In genomic region chr5:157130933-157131332, GRCh38 we compare ENCODE assay signal across 12 cellular contexts. TPM values are rescaled to one million over a fixed set of nuclear protein-coding genes. Genes with fewer than 3 reads are reported as not detected.
DNase-seq lines count a peak whose midpoint lies in the region; ATAC-seq and TF ChIP-seq lines count a peak whose summit lies in the region.
"Had no signal": no experiment of that assay in that cellular context is flagged by ENCODE, and none has a peak within 500 bp of the region (broad histone marks: within the 10 kb centered on the region; RNA-seq: fewer than 3 reads in every experiment).

No MANE protein-coding gene starts in this region.

- no peaks in the 10 kb centered on the region for H3K9me3 ChIP-seq in PC-9 (ENCODE audit: insufficient read depth, low read depth)

- H2AFZ ChIP-seq in GM23338, result no peak overlapping the region
- no peak overlapping the region for H2AFZ ChIP-seq in PC-9

- H3K36me3 ChIP-seq in GM23338 (ENCODE audit: insufficient read depth) (no peaks in the 10 kb centered on the region), PC-9 (ENCODE audit: low read depth) (no peaks in the 10 kb centered on the region)

- H3K9me2 ChIP-seq in GM23338 (ENCODE audit: insufficient read depth) (no peaks in the 10 kb centered on the region), PC-9 (ENCODE audit: insufficient read depth) (no peaks in the 10 kb centered on the region)

- H3K79me2 ChIP-seq in GM23338 (replicated peaks; ENCODE audit: insufficient read depth) (no peaks in the 10 kb centered on the region), PC-9 (ENCODE audit: low read depth) (no peaks in the 10 kb centered on the region)

- no peak overlapping the region for H3K27ac Mint-ChIP-seq in GM23338

- no peak overlapping the region for H3K4me3 Mint-ChIP-seq in GM23338

- H3K27ac ChIP-seq in GM23338 (ENCODE audit: low read depth), result no peak overlapping the region
- H3K27ac ChIP-seq in PC-9, result no peak overlapping the region
- H3K27ac ChIP-seq: epithelial cell of prostate had no signal

- no peaks in the 10 kb centered on the region for H3K9me3 Mint-ChIP-seq in GM23338

- H3K27me3 Mint-ChIP-seq in GM23338 (ENCODE audit: insufficient read depth, low read depth, poor library complexity), result no peaks in the 10 kb centered on the region

- POLR2A ChIA-PET in PC-9 (lab: Charles Lee; ENCODE audit: unreplicated experiment), result interaction anchor here (0.7 kb wide), 1 partner anchor 28 kb away, joined by 10 read pairs; no protein-coding TSS in a partner anchor

- no peaks in the 10 kb centered on the region for H3K36me3 Mint-ChIP-seq in GM23338 (ENCODE audit: low read depth)

- H3K4me3 ChIP-seq in GM12865 (ENCODE audit: low read depth, low read length) (no peak overlapping the region), GM23338 (no peak overlapping the region), PC-9 (no peak overlapping the region)

- TF ChIP-seq CTCF in GM12865 (IDR thresholded peaks at IDR 0.05; ENCODE audit: insufficient read depth, low read depth, low read length, missing control alignments) (no peak), GM23338 (conservative IDR thresholded peaks at IDR 0.05; ENCODE audit: low read depth in 2 of 2) (no peak), PC-9 (conservative IDR thresholded peaks at IDR 0.05) (no peak)

- DNase-seq in GM12865 (ENCODE audit: low read depth), result peak; percentile 67
- DNase-seq in GM23338 (ENCODE audit: low spot score), result peak; percentile 12
- DNase-seq in PC-9, result peak; percentile 15 to 49
- DNase-seq in islet precursor cell, result peak; percentile 91
- DNase-seq in kidney glomerular epithelial cell (lab: John Stamatoyannopoulos, UW), result no peak
- no peak for DNase-seq in NCI-H1092 (lab: John Stamatoyannopoulos, UW)
- DNase-seq: activated naive CD4-positive, alpha-beta T cell treated with anti-CD3 and anti-CD28 coated beads, Interleukin-2, amount 50 U/mL, for 16 hours; NCI-H2081 treated with DMSO at 0.1 percent for 48 hours; right cardiac atrium had no signal

- no peak overlapping the region for H3K4me2 ChIP-seq in GM23338
- peak overlapping the region; percentile 74 for H3K4me2 ChIP-seq in PC-9

- no TSS peak for BruUV-seq in PC-9 (replicated peaks; lab: Mats Ljungman, UMichigan)

- H3K4me1 ChIP-seq in GM23338 (ENCODE audit: insufficient read depth) (peaks cover 3% of the 10 kb centered on the region; the same call in 1 of the 2 replicates), PC-9 (replicated peaks; ENCODE audit: insufficient read depth) (no peaks in the 10 kb centered on the region)

- intact Hi-C loops in PC-9 (cut with micrococcal nuclease; ENCODE audit: unreplicated experiment), result loop anchor here (5.0 to 10.0 kb wide), 3 partner anchors 104 to 1516 kb away; no protein-coding TSS in a partner anchor

- peaks cover 4% of the 10 kb centered on the region for H3K4me1 Mint-ChIP-seq in GM23338

- ATAC-seq in GM23338 (no peak; the same call in 2 of the 3 replicates), GM19023 (IDR thresholded peaks at IDR 0.05; ENCODE audit: unreplicated experiment) (no peak)

- H3K27me3 ChIP-seq in GM23338 (ENCODE audit: insufficient read depth) (no peaks in the 10 kb centered on the region), PC-9 (ENCODE audit: insufficient read depth, low read depth) (no peaks in the 10 kb centered on the region)

- CTCF ChIA-PET in PC-9 (lab: Charles Lee), result no interaction called here

- no peaks in the 10 kb centered on the region for H3F3A ChIP-seq in GM23338 (replicated peaks; ENCODE audit: low read depth)
- H3F3A ChIP-seq in PC-9 (ENCODE audit: insufficient read depth, low read depth), result no peaks in the 10 kb centered on the region

- H4K20me1 ChIP-seq in GM23338 (replicated peaks; ENCODE audit: insufficient read depth) (0 out of 2 replicates have a peak, but pooled peaks cover 2% of the 10 kb centered on the region), PC-9 (ENCODE audit: insufficient read depth) (peaks cover 5% of the 10 kb centered on the region; the same call in 1 of the 2 replicates)

TF ChIP-seq in GM23338, 12 proteins besides CTCF, POLR2A, EP300 and RAD21 (continues in another document):
- TF ChIP-seq ETS1 (IDR thresholded peaks at IDR 0.05) (no peak), ZNF462 (CRISPR knock-in tag; IDR thresholded peaks at IDR 0.05) (no peak), NANOG (IDR thresholded peaks at IDR 0.05; ENCODE audit: borderline replicate concordance) (no peak), JUNB (IDR thresholded peaks at IDR 0.05; ENCODE audit: unreplicated experiment) (no peak)

RNA-seq across cellular contexts. Expression of gene MED7, which starts 11.7 kb away (rescaled TPM):
- total RNA-seq in GM23338 (2014; rRNA removed; shearing (Covaris generic)), result 9.7 and 11.6 TPM in 2 replicates
- polyA plus RNA-seq in GM23338 (2016; fragmentation: Nextera tagmentation; extraction: Ambion mirVana), result 31.7 and 34.4 TPM in 2 replicates
- 9.4 and 11.8 TPM in 2 replicates for total RNA-seq in PC-9 (2021)

RNA-seq across cellular contexts. Expression of gene HAVCR2, which starts 22.1 kb away (rescaled TPM):
- total RNA-seq in GM23338 (2014; rRNA removed; shearing (Covaris generic)), result 0.49 and 3.4 TPM in 2 replicates
- 0.07 TPM in 1 of 2 replicates, not detected in the other for polyA plus RNA-seq in GM23338 (2016; fragmentation: Nextera tagmentation; extraction: Ambion mirVana)
- 0.25 TPM in 1 of 2 replicates, not detected in the other for total RNA-seq in PC-9 (2021)
- total RNA-seq: lung microvascular endothelial cell had no signal

RNA-seq across cellular contexts. Expression of gene GARIN3, which starts 35.1 kb away (rescaled TPM):
- total RNA-seq in GM23338 (2014; rRNA removed; shearing (Covaris generic)), result not detected in 2 replicates
- not detected in 2 replicates for polyA plus RNA-seq in GM23338 (2016; fragmentation: Nextera tagmentation; extraction: Ambion mirVana)
- not detected in 2 replicates for total RNA-seq in PC-9 (2021)
- total RNA-seq: lung microvascular endothelial cell, right cardiac atrium had no signal
- polyA plus RNA-seq: right cardiac atrium had no signal

RNA-seq across cellular contexts. Expression of gene ITK, which starts 49.7 kb away (rescaled TPM):
- not detected in 2 replicates for total RNA-seq in GM23338 (2014; rRNA removed; shearing (Covaris generic))
- 0.08 TPM in 1 of 2 replicates, not detected in the other for polyA plus RNA-seq in GM23338 (2016; fragmentation: Nextera tagmentation; extraction: Ambion mirVana)
- not detected in 2 replicates for total RNA-seq in PC-9 (2021)
- total RNA-seq: lung microvascular endothelial cell had no signal

Comparison
In these comparisons a context has a peak if more than half of its experiments do, and no peak if none do; other contexts are left out.
1. DNase-seq: peak in GM12865 (single experiment), GM23338 (single experiment), PC-9 (2 of 2) and islet precursor cell (single experiment); none in kidney glomerular epithelial cell (single experiment) and NCI-H1092 (single experiment).